15 cellular contexts compared by ENCODE assay signal in genomic region chr7:158568974-158569857, GRCh38. TPM values are rescaled to one million over a fixed set of nuclear protein-coding genes. Genes with fewer than 3 reads are reported as not detected.
DNase-seq lines count a peak whose midpoint lies in the region; ATAC-seq and TF ChIP-seq lines count a peak whose summit lies in the region.
"Had no signal": no experiment of that assay in that cellular context is flagged by ENCODE, and none has a peak within 500 bp of the region (broad histone marks: within the 10 kb centered on the region; RNA-seq: fewer than 3 reads in every experiment).

No MANE protein-coding gene starts in this region.

- intact Hi-C loops in transverse colon (cut with DNase I; ENCODE audit: low total_unique reads) (no loop called here), MCF 10A (cut with micrococcal nuclease) (no loop called here), cardiac septum (cut with DNase I) (no loop called here)
- intact Hi-C loops in activated T-helper 2 cell treated with anti-CD3 and anti-CD28 coated beads, Interferon-gamma antibody, Interleukin-2, Interleukin-4, amounts not matched to agents 10 μg/mL and 5 μg/mL and 100 μg/mL, durations not matched to agents 14 hours and 24 hours and 36 hours (cut with micrococcal nuclease), result no loop called here

- CTCF ChIA-PET in MCF 10A (lab: Yijun Ruan, JAX), result interaction anchor here (0.6 kb wide), 1 partner anchor 1091 kb away, joined by 4 read pairs; no protein-coding TSS in a partner anchor

- no peak for TF ChIP-seq POLR2A in transverse colon (IDR thresholded peaks at IDR 0.05)

- peaks cover 32% of the 10 kb centered on the region for H3K27me3 ChIP-seq in GM23338 (ENCODE audit: insufficient read depth)
- no peaks in the 10 kb centered on the region for H3K27me3 ChIP-seq in osteoblast (ENCODE audit: insufficient read depth, low read length)
- H3K27me3 ChIP-seq in transverse colon, result peaks cover 31% of the 10 kb centered on the region
- H3K27me3 ChIP-seq: BLaER1 treated with 17β-estradiol and CSF1 and Interleukin-3, amounts not matched to agents 10 nM and 100 nM had no signal

- H3K4me1 Mint-ChIP-seq in GM23338 (peaks cover 13% of the 10 kb centered on the region; the same call in 2 of the 3 replicates), MCF 10A (ENCODE audit: insufficient read depth, unreplicated experiment) (peaks cover 12% of the 10 kb centered on the region)
- no peaks in the 10 kb centered on the region for H3K4me1 Mint-ChIP-seq in activated T-helper 2 cell treated with anti-CD3 and anti-CD28 coated beads, Interferon-gamma antibody, Interleukin-2, Interleukin-4, amounts not matched to agents 10 μg/mL and 5 μg/mL and 100 μg/mL, durations not matched to agents 14 hours and 24 hours and 36 hours (ENCODE audit: low read depth)
- H3K4me1 Mint-ChIP-seq: CD4-positive, CD25-positive, alpha-beta regulatory T cell had no signal

- peaks cover 25% of the 10 kb centered on the region for H3K4me1 ChIP-seq in GM23338 (ENCODE audit: insufficient read depth)
- H3K4me1 ChIP-seq in osteoblast (ENCODE audit: insufficient read depth, low read length), result no peaks in the 10 kb centered on the region
- peaks cover 0 to 4% (median 1%) of the 10 kb centered on the region in 4 donors for H3K4me1 ChIP-seq in transverse colon
- H3K4me1 ChIP-seq: HAP-1 had no signal

- H3K27me3 Mint-ChIP-seq in GM23338 (ENCODE audit: insufficient read depth, low read depth, poor library complexity) (peaks cover 14% of the 10 kb centered on the region), MCF 10A (ENCODE audit: insufficient read depth, unreplicated experiment) (no peaks in the 10 kb centered on the region)
- H3K27me3 Mint-ChIP-seq in activated T-helper 2 cell treated with anti-CD3 and anti-CD28 coated beads, Interferon-gamma antibody, Interleukin-2, Interleukin-4, amounts not matched to agents 10 μg/mL and 5 μg/mL and 100 μg/mL, durations not matched to agents 14 hours and 24 hours and 36 hours (ENCODE audit: low read depth), result peaks cover 11% of the 10 kb centered on the region

- no TSS peak for BruUV-seq in MCF 10A (replicated peaks; lab: Mats Ljungman, UMichigan)

- H3K4me2 ChIP-seq in GM23338 (peak overlapping the region; percentile 71), osteoblast (ENCODE audit: insufficient read depth, low read length) (no peak overlapping the region)
- H3K4me2 ChIP-seq: BLaER1 treated with 17β-estradiol and CSF1 and Interleukin-3, amounts not matched to agents 10 nM and 100 nM had no signal

- no peaks in the 10 kb centered on the region for H3F3A ChIP-seq in GM23338 (replicated peaks; ENCODE audit: low read depth)

- no peak overlapping the region for H3K4me3 Mint-ChIP-seq in GM23338
- no peak overlapping the region for H3K4me3 Mint-ChIP-seq in activated T-helper 2 cell treated with anti-CD3 and anti-CD28 coated beads, Interferon-gamma antibody, Interleukin-2, Interleukin-4, amounts not matched to agents 10 μg/mL and 5 μg/mL and 100 μg/mL, durations not matched to agents 14 hours and 24 hours and 36 hours (ENCODE audit: low read depth)
- no peak overlapping the region for H3K4me3 Mint-ChIP-seq in MCF 10A (ENCODE audit: unreplicated experiment)
- H3K4me3 Mint-ChIP-seq: CD4-positive, CD25-positive, alpha-beta regulatory T cell had no signal

- no peaks in the 10 kb centered on the region for H3K9me2 ChIP-seq in GM23338 (ENCODE audit: insufficient read depth)

- no peaks in the 10 kb centered on the region for H3K36me3 ChIP-seq in GM23338 (ENCODE audit: insufficient read depth)
- H3K36me3 ChIP-seq in osteoblast (ENCODE audit: insufficient read depth, low read length), result no peaks in the 10 kb centered on the region
- H3K36me3 ChIP-seq in transverse colon, result no peaks in the 10 kb centered on the region
- H3K36me3 ChIP-seq: BLaER1 treated with 17β-estradiol and CSF1 and Interleukin-3, amounts not matched to agents 10 nM and 100 nM; HAP-1 had no signal

- 69% methylated on average over 64 of the region's 67 CpGs; no CpG with 5 or more reads in 1 of the 2 donors for WGBS in transverse colon (ENCODE audit: low coverage in 1 of 2), 2 donors

- no peaks in the 10 kb centered on the region for H3K9me3 ChIP-seq in osteoblast (ENCODE audit: low read depth, low read length)
- no peaks in the 10 kb centered on the region for H3K9me3 ChIP-seq in transverse colon
- H3K9me3 ChIP-seq: HAP-1 had no signal

- TF ChIP-seq CTCF in GM23338 (conservative IDR thresholded peaks at IDR 0.05; ENCODE audit: low read depth in 2 of 2) (no peak), VCaP (conservative IDR thresholded peaks at IDR 0.05) (no peak), fibroblast of the aortic adventitia (IDR thresholded peaks at IDR 0.05; ENCODE audit: insufficient read depth, low read length) (no peak), osteoblast (IDR thresholded peaks at IDR 0.05; ENCODE audit: extremely low read depth, low read depth, low read length) (no peak), transverse colon (IDR thresholded peaks at IDR 0.05) (no peak), MCF 10A (IDR thresholded peaks at IDR 0.05; ENCODE audit: unreplicated experiment) (no peak)

- H3K36me3 Mint-ChIP-seq in GM23338 (ENCODE audit: low read depth) (no peaks in the 10 kb centered on the region; the same call in 2 of the 3 replicates), MCF 10A (ENCODE audit: insufficient read depth, unreplicated experiment) (no peaks in the 10 kb centered on the region)
- no peaks in the 10 kb centered on the region for H3K36me3 Mint-ChIP-seq in activated T-helper 2 cell treated with anti-CD3 and anti-CD28 coated beads, Interferon-gamma antibody, Interleukin-2, Interleukin-4, amounts not matched to agents 10 μg/mL and 5 μg/mL and 100 μg/mL, durations not matched to agents 14 hours and 24 hours and 36 hours (ENCODE audit: low read depth)
- H3K36me3 Mint-ChIP-seq: CD4-positive, CD25-positive, alpha-beta regulatory T cell had no signal

- H3K79me2 ChIP-seq in GM23338 (replicated peaks; ENCODE audit: insufficient read depth) (no peaks in the 10 kb centered on the region), osteoblast (ENCODE audit: insufficient read depth, low read length) (no peaks in the 10 kb centered on the region)

- no peak overlapping the region for H3K27ac ChIP-seq in GM23338 (ENCODE audit: low read depth)
- peak overlapping the region; percentile 2; the same call in 1 of the 2 replicates for H3K27ac ChIP-seq in VCaP
- H3K27ac ChIP-seq in osteoblast (ENCODE audit: low read depth, low read length), result no peak overlapping the region
- H3K27ac ChIP-seq in transverse colon, result no peak overlapping the region
- H3K27ac ChIP-seq: BLaER1 treated with 17β-estradiol and CSF1 and Interleukin-3, amounts not matched to agents 10 nM and 100 nM; GM23248 had no signal

- H3K27ac Mint-ChIP-seq in GM23338 (no peak overlapping the region), MCF 10A (ENCODE audit: low read depth, unreplicated experiment) (no peak overlapping the region)
- H3K27ac Mint-ChIP-seq in activated T-helper 2 cell treated with anti-CD3 and anti-CD28 coated beads, Interferon-gamma antibody, Interleukin-2, Interleukin-4, amounts not matched to agents 10 μg/mL and 5 μg/mL and 100 μg/mL, durations not matched to agents 14 hours and 24 hours and 36 hours, result no peak overlapping the region
- H3K27ac Mint-ChIP-seq: CD4-positive, CD25-positive, alpha-beta regulatory T cell had no signal

- POLR2A ChIA-PET in MCF 10A (lab: Yijun Ruan, JAX), result interaction anchor here (0.7 kb wide), 1 partner anchor 60 kb away, joined by 3 read pairs; no protein-coding TSS in a partner anchor

- H4K20me1 ChIP-seq in GM23338 (replicated peaks; ENCODE audit: insufficient read depth) (no peaks in the 10 kb centered on the region), osteoblast (ENCODE audit: insufficient read depth, low read length) (no peaks in the 10 kb centered on the region)
- H4K20me1 ChIP-seq: BLaER1 treated with 17β-estradiol and CSF1 and Interleukin-3, amounts not matched to agents 10 nM and 100 nM had no signal

- no peak overlapping the region for H2AFZ ChIP-seq in GM23338
- no peak overlapping the region for H2AFZ ChIP-seq in osteoblast (ENCODE audit: low read length)
- H2AFZ ChIP-seq: GM23248 had no signal

- TF ChIP-seq EP300 in transverse colon (IDR thresholded peaks at IDR 0.05; ENCODE audit: low read depth), result no peak

- ATAC-seq in GM23338, result no peak; the same call in 2 of the 3 replicates

- in situ Hi-C loops in transverse colon (cut with MboI; ENCODE audit: low pct_ligation_motif_present in 1 of 4, low pct_unique_long_range_greater_than_20kb in 1 of 4, low sequenced_read_pairs in 3 of 4), result no loop called here

- H3K9me3 Mint-ChIP-seq in GM23338 (peaks cover 53% of the 10 kb centered on the region), MCF 10A (ENCODE audit: unreplicated experiment) (no peaks in the 10 kb centered on the region)
- no peaks in the 10 kb centered on the region for H3K9me3 Mint-ChIP-seq in activated T-helper 2 cell treated with anti-CD3 and anti-CD28 coated beads, Interferon-gamma antibody, Interleukin-2, Interleukin-4, amounts not matched to agents 10 μg/mL and 5 μg/mL and 100 μg/mL, durations not matched to agents 14 hours and 24 hours and 36 hours

- DNase-seq in GM23338 (ENCODE audit: low spot score), result peak; percentile 50
- peak; percentile 4 for DNase-seq in fibroblast of the aortic adventitia (ENCODE audit: low read depth)
- DNase-seq in osteoblast (ENCODE audit: insufficient read length, low spot score, missing footprints), result peak; percentile 72
- no peak for DNase-seq in transverse colon
- DNase-seq in activated T-helper 2 cell treated with anti-CD3 and anti-CD28 coated beads, Interferon-gamma antibody, Interleukin-2, Interleukin-4, amounts not matched to agents 10 μg/mL and 5 μg/mL and 100 μg/mL, durations not matched to agents 14 hours and 24 hours and 36 hours (ENCODE audit: low spot score), result no peak
- DNase-seq in MCF 10A (ENCODE audit: unreplicated experiment), result no peak
- DNase-seq in cardiac septum (ENCODE audit: low spot score), result no peak
- DNase-seq: ACHN; CD4-positive, CD25-positive, alpha-beta regulatory T cell; DMS53; GF-D8; GM23248 had no signal

- H3K4me3 ChIP-seq in GM23338, result peak overlapping the region; percentile 46; the same call in 1 of the 2 replicates
- no peak overlapping the region for H3K4me3 ChIP-seq in fibroblast of the aortic adventitia (ENCODE audit: low read depth, low read length)
- H3K4me3 ChIP-seq in osteoblast (ENCODE audit: insufficient read depth, low read length), result no peak overlapping the region
- peak overlapping the region in 1 of 4 donors; percentile 13 for H3K4me3 ChIP-seq in transverse colon
- H3K4me3 ChIP-seq: BLaER1 treated with 17β-estradiol and CSF1 and Interleukin-3, amounts not matched to agents 10 nM and 100 nM; GM23248; HAP-1 had no signal

TF ChIP-seq in GM23338, 12 proteins besides CTCF, POLR2A, EP300 and RAD21 (continues in another document):
- no peak for TF ChIP-seq EZH2 (IDR thresholded peaks at IDR 0.05; ENCODE audit: low read depth, unreplicated experiment)

RNA-seq across cellular contexts. Expression of gene PTPRN2, which starts 18.4 kb away (rescaled TPM):
- 3.7 and 4.0 TPM in 2 replicates for total RNA-seq in GM23338 (2014; rRNA removed; shearing (Covaris generic))
- polyA plus RNA-seq in GM23338 (2016; fragmentation: Nextera tagmentation; extraction: Ambion mirVana), result 0.87 and 1.4 TPM in 2 replicates
- total RNA-seq in fibroblast of the aortic adventitia (ENCODE audit: low replicate concordance) (0.09 and 2.5 TPM in 2 replicates), osteoblast (0.36 and 0.88 TPM in 2 replicates), transverse colon (10 to 100 TPM; 15.4 to 31.1 (median 21.8) TPM), MCF 10A (2022) (4.0 and 4.5 TPM in 2 replicates), cardiac septum (0.92 TPM)
- total RNA-seq in activated T-helper 2 cell treated with anti-CD3 and anti-CD28 coated beads, Interferon-gamma antibody, Interleukin-2, Interleukin-4, amounts not matched to agents 10 μg/mL and 5 μg/mL and 100 μg/mL, durations not matched to agents 14 hours and 24 hours and 36 hours, result 1.1 and 1.3 TPM in 2 replicates
- total RNA-seq: GM23248 had no signal

Comparison
In these comparisons a context has a peak if more than half of its experiments do, and no peak if none do; other contexts are left out.
1. DNase-seq: peak in GM23338 (single experiment), fibroblast of the aortic adventitia (single experiment) and osteoblast (single experiment); none in transverse colon (single experiment), activated T-helper 2 cell treated with anti-CD3 and anti-CD28 coated beads, Interferon-gamma antibody, Interleukin-2, Interleukin-4, amounts not matched to agents 10 μg/mL and 5 μg/mL and 100 μg/mL, durations not matched to agents 14 hours and 24 hours and 36 hours (single experiment), MCF 10A (single experiment) and cardiac septum (single experiment).